In genomic region chr9:71627537-71627936, GRCh38 we compare ENCODE assay signal across 26 cellular contexts.
"Had no signal": no experiment of that assay in that cellular context is flagged by ENCODE, and none has a peak within 500 bp of the region (broad histone marks: within the 10 kb centered on the region; RNA-seq: fewer than 3 reads in every experiment).

No MANE protein-coding gene starts in this region.

- DNase-seq: activated B cell treated with CpG ODN at 0.5 μM for 24 hours; activated CD4-positive, alpha-beta T cell treated with anti-CD3 and anti-CD28 coated beads for 1 hour; activated CD4-positive, alpha-beta T cell treated with anti-CD3 and anti-CD28 coated beads, Interleukin-2, amount 10 ng/mL, durations not matched to agents 24 days and 14 days; activated CD4-positive, alpha-beta T cell treated with anti-CD3 and anti-CD28 coated beads, Interleukin-2, amount 50 U/mL, for 48 hours; activated CD8-positive, alpha-beta memory T cell treated with anti-CD3 and anti-CD28 coated beads, Interleukin-2, amount 10 ng/mL, durations not matched to agents 7 days and 5 days; activated effector memory CD4-positive, alpha-beta T cell treated with anti-CD3 and anti-CD28 coated beads, Interleukin-2, amount 50 U/mL, for 16 hours; activated naive CD4-positive, alpha-beta T cell treated with Interleukin-2 at 50 U/mL for 16 hours; activated naive CD8-positive, alpha-beta T cell treated with anti-CD3 and anti-CD28 coated beads for 36 hours; activated T-cell treated with anti-CD3 and anti-CD28 coated beads, Interleukin-2, amount 50 U/mL, for 24 hours; brain microvascular endothelial cell; KG1; NCI-H1092; NCI-H1417; NCI-H1694; NCI-H2029 treated with DMSO at 0.1 percent for 48 hours; NCI-H345; NCI-H510A; NCI-H526 treated with DMSO at 0.1 percent for 48 hours; NK-92 treated with Interleukin-12 subunit alpha and Interleukin-12 subunit beta, amount 100 ng/mL, for 24 hours; Peyer's patch; SHP77; T1000 had no signal

- H3K27me3 ChIP-seq: brain microvascular endothelial cell, cardiac muscle cell, Peyer's patch, SJSA1 had no signal

- H3K9me3 Mint-ChIP-seq: activated B cell treated with CpG ODN at 0.5 μM for 24 hours; activated T-cell treated with anti-CD3 and anti-CD28 coated beads, Interleukin-2, amount 50 U/mL, for 24 hours had no signal

- H3K4me1 ChIP-seq: Peyer's patch, SJSA1 had no signal

- H3K4me3 ChIP-seq: cardiac muscle cell, Peyer's patch, SJSA1 had no signal

- H3K4me1 Mint-ChIP-seq: activated B cell treated with CpG ODN at 0.5 μM for 24 hours had no signal

- ATAC-seq: SK-N-SH treated with all-trans-retinoic acid at 6 μM for 48 hours had no signal

- H3K27ac Mint-ChIP-seq: activated B cell treated with CpG ODN at 0.5 μM for 24 hours; activated CD4-positive, alpha-beta T cell treated with anti-CD3 and anti-CD28 coated beads, Interleukin-2, amount 10 ng/mL, durations not matched to agents 24 days and 14 days; activated CD8-positive, alpha-beta memory T cell treated with anti-CD3 and anti-CD28 coated beads, Interleukin-2, amount 10 ng/mL, durations not matched to agents 7 days and 5 days; activated naive CD8-positive, alpha-beta T cell treated with anti-CD3 and anti-CD28 coated beads for 36 hours; activated T-cell treated with anti-CD3 and anti-CD28 coated beads, Interleukin-2, amount 50 U/mL, for 24 hours had no signal

- H3K27ac ChIP-seq: brain microvascular endothelial cell, cardiac muscle cell, Peyer's patch, RWPE1, SJSA1 had no signal

- H3K36me3 Mint-ChIP-seq: activated CD8-positive, alpha-beta memory T cell treated with anti-CD3 and anti-CD28 coated beads, Interleukin-2, amount 10 ng/mL, durations not matched to agents 7 days and 5 days; activated naive CD8-positive, alpha-beta T cell treated with anti-CD3 and anti-CD28 coated beads for 36 hours had no signal

- H3K27me3 Mint-ChIP-seq: activated naive CD8-positive, alpha-beta T cell treated with anti-CD3 and anti-CD28 coated beads for 36 hours; activated T-cell treated with anti-CD3 and anti-CD28 coated beads, Interleukin-2, amount 50 U/mL, for 24 hours had no signal

- H3K9me3 ChIP-seq: Peyer's patch, SJSA1 had no signal

- H3K4me3 Mint-ChIP-seq: activated B cell treated with CpG ODN at 0.5 μM for 24 hours; activated CD4-positive, alpha-beta T cell treated with anti-CD3 and anti-CD28 coated beads, Interleukin-2, amount 10 ng/mL, durations not matched to agents 24 days and 14 days; activated CD8-positive, alpha-beta memory T cell treated with anti-CD3 and anti-CD28 coated beads, Interleukin-2, amount 10 ng/mL, durations not matched to agents 7 days and 5 days; activated naive CD8-positive, alpha-beta T cell treated with anti-CD3 and anti-CD28 coated beads for 36 hours; activated T-cell treated with anti-CD3 and anti-CD28 coated beads, Interleukin-2, amount 50 U/mL, for 24 hours had no signal

- H3K36me3 ChIP-seq: brain microvascular endothelial cell, cardiac muscle cell, Peyer's patch, SJSA1 had no signal
